ENCODE assay signal across 9 cellular contexts in the genomic region with DNA sequence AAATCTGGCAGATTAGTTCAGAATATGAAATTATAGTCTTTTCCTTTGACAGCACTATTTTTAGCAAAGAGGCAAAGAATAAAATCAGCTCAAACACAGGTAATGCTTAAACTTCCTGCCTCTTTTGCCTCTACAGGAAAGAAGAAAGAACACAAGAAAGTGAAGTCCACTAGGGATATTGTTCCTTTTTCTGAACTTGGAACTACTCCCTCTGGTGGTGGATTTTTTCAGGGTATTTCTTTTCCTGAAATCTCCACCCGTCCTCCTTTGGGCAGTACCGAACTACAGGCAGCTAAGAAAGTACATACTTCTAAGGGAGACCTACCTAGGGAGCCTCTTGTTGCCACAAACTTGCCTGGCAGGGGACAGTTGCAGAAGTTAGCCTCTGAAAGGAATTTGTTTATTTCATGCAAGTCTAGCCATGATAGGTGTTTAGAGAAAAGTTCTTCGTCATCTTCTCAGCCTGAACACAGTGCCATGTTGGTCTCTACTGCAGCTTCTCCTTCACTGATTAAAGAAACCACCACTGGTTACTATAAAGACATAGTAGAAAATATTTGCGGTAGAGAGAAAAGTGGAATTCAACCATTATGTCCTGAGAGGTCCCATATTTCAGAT. TPM values are rescaled to one million over a fixed set of nuclear protein-coding genes. Genes with fewer than 3 reads are reported as not detected.
DNase-seq lines count a peak whose midpoint lies in the region; ATAC-seq, FAIRE-seq and TF ChIP-seq lines count a peak whose summit lies in the region.
"Had no signal": no experiment of that assay in that cellular context is flagged by ENCODE, and none has a peak within 500 bp of the region (broad histone marks: within the 10 kb centered on the region; RNA-seq: fewer than 3 reads in every experiment).

No MANE protein-coding gene starts in this region.

- 95% methylated on average over 4 of the region's 4 CpGs; no CpG with 5 or more reads in 1 of the 2 experiments for WGBS in H1 (ENCODE audit: extremely low coverage in 1 of 2, insufficient coverage in 1 of 2, insufficient read length in 1 of 2, insufficient replicate concordance in 2 of 2, low coverage in 1 of 2, low lambda C conversion rate in 2 of 2, missing lambda C conversion rate in 1 of 2), 2 experiments
- 65 to 68% methylated on average over 4 of the region's 4 CpGs for WGBS in pancreas, 2 donors
- WGBS in aorta, 2 donors: 76% methylated on average over 4 of the region's 4 CpGs

- ATAC-seq in pancreas (peak; percentile 63 to 81 (median 70)), aorta (ENCODE audit: low FRiP score) (no peak)

- TF ChIP-seq EP300 in H1 (IDR thresholded peaks at IDR 0.05; ENCODE audit: borderline replicate concordance in 1 of 2, low read depth in 2 of 2, low read length in 2 of 2): no peak

- H3K18ac ChIP-seq in H1 (ENCODE audit: extremely low read depth, low read length): no peak overlapping the region

- intact Hi-C loops in pancreas (cut with DNase I) (no loop called here), aorta (cut with DNase I) (no loop called here)

- H4K5ac ChIP-seq in H1 (ENCODE audit: insufficient read length, low read depth, low read length): no peak overlapping the region

- H2BK12ac ChIP-seq in H1 (ENCODE audit: low read depth, low read length): no peak overlapping the region

- peaks cover 0 to 60% of the 10 kb centered on the region in 2 experiments; a peak in 2 of 4 replicates for H3K79me2 ChIP-seq in H1 (ENCODE audit: control insufficient read depth in 1 of 2, insufficient read depth in 2 of 2, low read length in 2 of 2)

- H3K23ac ChIP-seq in H1 (ENCODE audit: insufficient read length): no peak overlapping the region

- TF ChIP-seq RAD21 in H1 (IDR thresholded peaks at IDR 0.05 in 1 of 2, conservative IDR thresholded peaks at IDR 0.05 in 1 of 2; ENCODE audit: low read depth in 2 of 2, low read length in 2 of 2): peak in 1 of 2 experiments; percentile 36; a peak in 2 of 4 replicates

- H3K36me3 ChIP-seq in Peyer's patch (peaks cover 0 to 74% (median 0%) of the 10 kb centered on the region in 3 donors), H1 (ENCODE audit: control insufficient read depth in 2 of 4, insufficient read depth in 4 of 4, low read length in 3 of 4) (peaks cover 13 to 90% (median 54%) of the 10 kb centered on the region in 4 experiments), pancreas (peaks cover 0 to 22% (median 4%) of the 10 kb centered on the region in 3 donors), aorta (ENCODE audit: control insufficient read depth in 1 of 2, insufficient read depth in 2 of 2, low read length in 1 of 2) (peaks cover 0 to 3% of the 10 kb centered on the region in 2 donors)

- H2BK120ac ChIP-seq in H1 (replicated peaks; ENCODE audit: low read depth, low read length): no peak overlapping the region

- H3K56ac ChIP-seq in H1 (replicated peaks; ENCODE audit: insufficient read length, low read depth, low read length): no peak overlapping the region

- peaks cover 2% of the 10 kb centered on the region in 2 experiments for H4K20me1 ChIP-seq in H1 (replicated peaks in 1 of 2; ENCODE audit: control insufficient read depth in 1 of 2, insufficient read depth in 2 of 2, low read length in 2 of 2)

- no peak overlapping the region for H3K4me3 ChIP-seq in Peyer's patch
- H3K4me3 ChIP-seq in H1 (ENCODE audit: extremely low read depth in 1 of 4, insufficient read depth in 2 of 4, low read depth in 3 of 4, low read length in 4 of 4): no peak overlapping the region
- H3K4me3 ChIP-seq in pancreas: no peak overlapping the region
- H3K4me3 ChIP-seq in aorta (ENCODE audit: low read length in 2 of 2): no peak overlapping the region

- H2AFZ ChIP-seq in H1 (ENCODE audit: low read length): no peak overlapping the region

- H2BK5ac ChIP-seq in H1 (ENCODE audit: low read depth, low read length): no peak overlapping the region

- H3K9me3 ChIP-seq in Peyer's patch (no peaks in the 10 kb centered on the region), H1 (ENCODE audit: insufficient read depth in 2 of 2, low read depth in 1 of 2, low read length in 1 of 2) (no peaks in the 10 kb centered on the region), pancreas (no peaks in the 10 kb centered on the region), aorta (ENCODE audit: control insufficient read depth, low read length) (peaks cover 1% of the 10 kb centered on the region)

- peak; percentile 57 to 71 (median 64) for TF ChIP-seq CTCF in Peyer's patch (IDR thresholded peaks at IDR 0.05)
- TF ChIP-seq CTCF in H1 (IDR thresholded peaks at IDR 0.05; ENCODE audit: control extremely low read depth in 1 of 3, insufficient read depth in 1 of 3, low read depth in 1 of 3, low read length in 3 of 3): peak in 2 of 3 experiments; percentile 55 to 68; a peak in 3 of 4 replicates
- peak in 3 of 4 donors; percentile 36 to 57 (median 46) for TF ChIP-seq CTCF in pancreas (IDR thresholded peaks at IDR 0.05)

- H3K23me2 ChIP-seq in H1 (ENCODE audit: low read depth, low read length): no peaks in the 10 kb centered on the region

- H2AK5ac ChIP-seq in H1 (ENCODE audit: low read depth, low read length): no peak overlapping the region

- H3K4ac ChIP-seq in H1 (replicated peaks; ENCODE audit: insufficient read length, low read depth, low read length): no peak overlapping the region

- no peak for TF ChIP-seq POLR2A in Peyer's patch (IDR thresholded peaks at IDR 0.05)
- no peak for TF ChIP-seq POLR2A in H1 (IDR thresholded peaks at IDR 0.05; ENCODE audit: control extremely low read depth in 1 of 2, low read depth in 2 of 2, low read length in 2 of 2)

- DNase-seq in NCI-H1417 (lab: John Stamatoyannopoulos, UW) (peak; percentile 17 to 62 (median 39)), NCI-H1417 treated with DMSO at 0.1 percent for 48 hours (lab: John Stamatoyannopoulos, UW) (no peak), HEK293T (ENCODE audit: extremely low spot score) (peak; percentile 52), Peyer's patch (no peak), H1 (ENCODE audit: low read depth in 1 of 2, low spot score in 2 of 2) (no peak), pancreas (no peak), frontal cortex (ENCODE audit: low spot score in 2 of 2) (no peak), aorta (no peak)
- DNase-seq: activated T-cell treated with anti-CD3 and anti-CD28 coated beads, Interleukin-2, amount 50 U/mL, for 4 hours had no signal

- FAIRE-seq in H1 (lab: Jason Lieb, UNC) (peak; percentile 36), pancreas (lab: Jason Lieb, UNC) (no peak), frontal cortex (lab: Jason Lieb, UNC) (no peak)

- no peak overlapping the region for H4K91ac ChIP-seq in H1 (replicated peaks; ENCODE audit: insufficient read length, low read length)

- H3K4me1 ChIP-seq in Peyer's patch (no peaks in the 10 kb centered on the region), H1 (replicated peaks in 1 of 4; ENCODE audit: control insufficient read depth in 3 of 4, insufficient read depth in 4 of 4, low read length in 3 of 4) (no peaks in the 10 kb centered on the region), pancreas (no peaks in the 10 kb centered on the region), aorta (ENCODE audit: control insufficient read depth in 1 of 2, insufficient read depth in 2 of 2, low read length in 2 of 2) (no peaks in the 10 kb centered on the region)

- H2BK20ac ChIP-seq in H1 (ENCODE audit: low read length): no peak overlapping the region

- no peak overlapping the region for H3K14ac ChIP-seq in H1 (ENCODE audit: insufficient read length)

- H3K79me1 ChIP-seq in H1 (ENCODE audit: low read depth, low read length): peaks cover 3% of the 10 kb centered on the region; the same call in 1 of the 2 replicates

- H3K9ac ChIP-seq in H1 (replicated peaks in 1 of 4; ENCODE audit: extremely low read depth in 1 of 4, low read depth in 3 of 4, low read length in 3 of 4): no peak overlapping the region

- POLR2A ChIA-PET in HEK293T (lab: Yijun Ruan, JAX) (interaction anchor here (0.6 kb wide), 1 partner anchor 353 kb away, joined by 3 read pairs; no protein-coding TSS in a partner anchor), H1 (lab: Charles Lee; ENCODE audit: partially characterized antibody) (interaction anchor here (0.8 to 3.3 kb wide), 8 partner anchors 10 to 135 kb away, joined by 3 to 20 read pairs (median 4); a partner anchor contains a TSS)

- H3K27me3 ChIP-seq in Peyer's patch: no peaks in the 10 kb centered on the region
- H3K27me3 ChIP-seq in H1 (replicated peaks in 1 of 4; ENCODE audit: control insufficient read depth in 3 of 4, extremely low read depth in 1 of 4, insufficient read depth in 3 of 4, low read length in 3 of 4): no peaks in the 10 kb centered on the region
- no peaks in the 10 kb centered on the region for H3K27me3 ChIP-seq in pancreas
- no peaks in the 10 kb centered on the region for H3K27me3 ChIP-seq in aorta (ENCODE audit: control insufficient read depth in 1 of 2, insufficient read depth in 2 of 2, low read length in 1 of 2)

- H4K8ac ChIP-seq in H1 (ENCODE audit: extremely low read depth, insufficient read depth, low read length): no peak overlapping the region

- H2BK15ac ChIP-seq in H1 (ENCODE audit: low read length): no peak overlapping the region

- no peak overlapping the region for H3K4me2 ChIP-seq in H1 (ENCODE audit: insufficient read depth in 1 of 2, low read depth in 2 of 2, low read length in 2 of 2)

- CTCF ChIA-PET in HEK293T (lab: Yijun Ruan, JAX) (interaction anchor here (0.6 to 1.2 kb wide), 8 partner anchors 11 to 1031 kb away, joined by 3 to 13 read pairs (median 4); no protein-coding TSS in a partner anchor), H1 (lab: Charles Lee; ENCODE audit: partially characterized antibody) (interaction anchor here (0.5 to 3.3 kb wide), 22 partner anchors 10 to 279 kb away, joined by 3 to 19 read pairs (median 3); no protein-coding TSS in a partner anchor)

- no peak overlapping the region for H3K27ac ChIP-seq in Peyer's patch
- H3K27ac ChIP-seq in H1 (ENCODE audit: low read depth, low read length): no peak overlapping the region
- H3K27ac ChIP-seq in pancreas: no peak overlapping the region
- no peak overlapping the region for H3K27ac ChIP-seq in aorta (ENCODE audit: low read depth in 1 of 2, low read length in 2 of 2)

TF ChIP-seq in HEK293T, 16 proteins besides CTCF, POLR2A, EP300 and RAD21 (continues in another document):
- no peak for TF ChIP-seq BHLHE40 (IDR thresholded peaks at IDR 0.05; ENCODE audit: borderline replicate concordance)

RNA-seq across cellular contexts. Expression of a gene that starts 17.4 kb away (rescaled TPM):
- total RNA-seq in Peyer's patch (100 to 1,000 TPM in 1 of 4 donors, 10 to 100 TPM in 3; 68.8 to 131 (median 81.8) TPM), pancreas (10 to 100 TPM; 26.7 to 49.2 (median 32.9) TPM), frontal cortex (146 TPM), aorta (10 to 100 TPM; 32.5 to 48.3 TPM)
- 189 and 195 TPM in 2 replicates for total RNA-seq in H1 (2021; fragmentation: NEBNext Ultra II Directional; extraction: Animal tissue kit (Norgen Biotek cat#: 25700))
- polyA plus RNA-seq in H1 (2011; rRNA removed) (30.9 and 43.9 TPM in 2 replicates), pancreas (10 to 100 TPM; 13.7 to 17.8 TPM), aorta (10 to 100 TPM; 15.2 to 18.8 TPM)
- 58.1 TPM for polyA plus RNA-seq in H1 (2011; cell fraction: cytosol; rRNA removed)
- polyA plus RNA-seq in H1 (2011; cell fraction: nucleus; rRNA removed): 26.2 TPM
- polyA plus RNA-seq in H1 (2012, experiment 1 of 2): 63.8 to 119 TPM (median 82.0 TPM) in 4 replicates
- 20.6 TPM for polyA plus RNA-seq in H1 (2012, experiment 2 of 2)
- 98.7 TPM for polyA plus RNA-seq in H1 (2013, experiment 1 of 2)
- polyA plus RNA-seq in H1 (2013, experiment 2 of 2): 96.6 TPM
- 59.4 and 91.7 TPM in 2 replicates for polyA minus RNA-seq in H1 (2011; rRNA and poly(A)+ RNA removed)
- polyA minus RNA-seq in H1 (2011; cell fraction: cytosol; rRNA and poly(A)+ RNA removed): 136 TPM
- 123 TPM for polyA minus RNA-seq in H1 (2011; cell fraction: nucleus; rRNA and poly(A)+ RNA removed)

Comparison
In these comparisons a context has a peak if more than half of its experiments do, and no peak if none do; other contexts are left out.
1. DNase-seq: peak in NCI-H1417 (3 of 3) and HEK293T (single experiment); none in NCI-H1417 treated with DMSO at 0.1 percent for 48 hours (single experiment), Peyer's patch (0 of 3), H1 (0 of 2), pancreas (0 of 6), frontal cortex (0 of 2) and aorta (0 of 2).
2. Peak in every context shown above with its lines, with median percentiles within 50 percentile points of each other: CTCF ChIP-seq.